Comparison of ENCODE assay signal across 24 cellular contexts in genomic region chr1:201261771-201262547, GRCh38. TPM values are rescaled to one million over a fixed set of nuclear protein-coding genes. Genes with fewer than 3 reads are reported as not detected.
DNase-seq lines count a peak whose midpoint lies in the region; ATAC-seq, FAIRE-seq and TF ChIP-seq lines count a peak whose summit lies in the region.
"Had no signal": no experiment of that assay in that cellular context is flagged by ENCODE, and none has a peak within 500 bp of the region (broad histone marks: within the 10 kb centered on the region; RNA-seq: fewer than 3 reads in every experiment).

No MANE protein-coding gene starts in this region.

- CTCF ChIA-PET in activated CD8-positive, alpha-beta memory T cell treated with anti-CD3 and anti-CD28 coated beads, Interleukin-2, amount 10 ng/mL, durations not matched to agents 7 days and 5 days (lab: Charles Lee): no interaction called here

- ATAC-seq in Right ventricle myocardium inferior (no peak), left lobe of liver (no peak), upper lobe of right lung (peak; percentile 8)
- no peak for ATAC-seq in activated CD8-positive, alpha-beta memory T cell treated with anti-CD3 and anti-CD28 coated beads, Interleukin-2, amount 10 ng/mL, durations not matched to agents 7 days and 5 days
- ATAC-seq: activated CD4-positive, alpha-beta T cell treated with anti-CD3 and anti-CD28 coated beads for 36 hours; stimulated activated naive B cell treated with anti-CD40 and anti-IgM and Interleukin-4, amounts not matched to agents 10 μg/mL and 1 μg/mL and 100 μg/mL, for 72 hours had no signal

- peak; percentile 43 for FAIRE-seq in bronchial epithelial cell (lab: Jason Lieb, UNC)

- H3K36me3 Mint-ChIP-seq in activated CD8-positive, alpha-beta memory T cell treated with anti-CD3 and anti-CD28 coated beads, Interleukin-2, amount 10 ng/mL, durations not matched to agents 7 days and 5 days: no peaks in the 10 kb centered on the region
- H3K36me3 Mint-ChIP-seq: stimulated activated naive B cell treated with anti-CD40 and anti-IgM and Interleukin-4, amounts not matched to agents 10 μg/mL and 1 μg/mL and 100 μg/mL, for 72 hours had no signal

- no peak for TF ChIP-seq CTCF in bronchial epithelial cell (IDR thresholded peaks at IDR 0.05; ENCODE audit: insufficient read depth, low read length, severe bottlenecking)
- no peak for TF ChIP-seq CTCF in upper lobe of right lung (IDR thresholded peaks at IDR 0.05)

- H3K4me1 Mint-ChIP-seq in activated CD8-positive, alpha-beta memory T cell treated with anti-CD3 and anti-CD28 coated beads, Interleukin-2, amount 10 ng/mL, durations not matched to agents 7 days and 5 days: peaks cover 2% of the 10 kb centered on the region
- H3K4me1 Mint-ChIP-seq: stimulated activated naive B cell treated with anti-CD40 and anti-IgM and Interleukin-4, amounts not matched to agents 10 μg/mL and 1 μg/mL and 100 μg/mL, for 72 hours had no signal

- no peaks in the 10 kb centered on the region for H3K9me3 ChIP-seq in upper lobe of right lung
- H3K9me3 ChIP-seq: breast epithelium had no signal

- DNase-seq in cardiac septum (ENCODE audit: low spot score) (peak; percentile 63), Right ventricle myocardium inferior (ENCODE audit: missing footprints) (no peak), bronchial epithelial cell (ENCODE audit: low read depth) (peak; percentile 79), left lobe of liver (ENCODE audit: low spot score) (peak; percentile 34), upper lobe of right lung (no peak), germinal center (ENCODE audit: low spot score) (no peak)
- no peak for DNase-seq in activated CD8-positive, alpha-beta memory T cell treated with anti-CD3 and anti-CD28 coated beads for 24 hours
- no peak for DNase-seq in activated CD8-positive, alpha-beta memory T cell treated with anti-CD3 and anti-CD28 coated beads, Interleukin-2, amount 10 ng/mL, durations not matched to agents 7 days and 5 days
- DNase-seq: activated CD4-positive, alpha-beta T cell treated with anti-CD3 and anti-CD28 coated beads for 36 hours; activated CD8-positive, alpha-beta memory T cell treated with anti-CD3 and anti-CD28 coated beads, Interleukin-2, amount 50 U/mL, for 48 hours; activated gamma-delta T cell; DMS 273 treated with DMSO at 0.1 percent for 48 hours; foreskin melanocyte; GDM1; hypothalamus; KBM-7; mesendoderm; NCI-H187 treated with DMSO at 0.1 percent for 48 hours; NCI-H345; stimulated activated CD4-positive, alpha-beta T cell treated with anti-CD3 and anti-CD28 coated beads, Interleukin-1b, Interleukin-23, amount 100 ng/mL, for 48 hours; stimulated activated naive B cell treated with anti-CD40 and anti-IgM and Interleukin-4, amounts not matched to agents 10 μg/mL and 1 μg/mL and 100 μg/mL, for 72 hours had no signal

- H3K27ac Mint-ChIP-seq in activated CD8-positive, alpha-beta memory T cell treated with anti-CD3 and anti-CD28 coated beads, Interleukin-2, amount 10 ng/mL, durations not matched to agents 7 days and 5 days: no peak overlapping the region
- H3K27ac Mint-ChIP-seq: activated CD4-positive, alpha-beta T cell treated with anti-CD3 and anti-CD28 coated beads for 36 hours; nephron; stimulated activated naive B cell treated with anti-CD40 and anti-IgM and Interleukin-4, amounts not matched to agents 10 μg/mL and 1 μg/mL and 100 μg/mL, for 72 hours had no signal

- H3K9me3 Mint-ChIP-seq in activated CD8-positive, alpha-beta memory T cell treated with anti-CD3 and anti-CD28 coated beads, Interleukin-2, amount 10 ng/mL, durations not matched to agents 7 days and 5 days (ENCODE audit: low read depth): no peaks in the 10 kb centered on the region
- H3K9me3 Mint-ChIP-seq: stimulated activated naive B cell treated with anti-CD40 and anti-IgM and Interleukin-4, amounts not matched to agents 10 μg/mL and 1 μg/mL and 100 μg/mL, for 72 hours had no signal

- H3K27me3 ChIP-seq in bronchial epithelial cell (ENCODE audit: control insufficient read depth, insufficient read depth, low read length): no peaks in the 10 kb centered on the region
- peaks cover 14% of the 10 kb centered on the region for H3K27me3 ChIP-seq in upper lobe of right lung
- H3K27me3 ChIP-seq: breast epithelium had no signal

- no peak overlapping the region for H3K4me3 Mint-ChIP-seq in activated CD8-positive, alpha-beta memory T cell treated with anti-CD3 and anti-CD28 coated beads, Interleukin-2, amount 10 ng/mL, durations not matched to agents 7 days and 5 days
- H3K4me3 Mint-ChIP-seq: activated CD4-positive, alpha-beta T cell treated with anti-CD3 and anti-CD28 coated beads for 36 hours; nephron; stimulated activated naive B cell treated with anti-CD40 and anti-IgM and Interleukin-4, amounts not matched to agents 10 μg/mL and 1 μg/mL and 100 μg/mL, for 72 hours had no signal

- intact Hi-C loops in cardiac septum (cut with DNase I) (no loop called here), Right ventricle myocardium inferior (cut with DNase I) (loop anchor here (2.0 kb wide), 1 partner anchor 47 kb away; no protein-coding TSS in a partner anchor), upper lobe of right lung (cut with DNase I) (no loop called here)

- peaks cover 7% of the 10 kb centered on the region for H3K4me1 ChIP-seq in upper lobe of right lung
- H3K4me1 ChIP-seq: parathyroid adenoma had no signal

- H3K4me3 ChIP-seq in bronchial epithelial cell (ENCODE audit: low read depth, low read length) (no peak overlapping the region), upper lobe of right lung (no peak overlapping the region)
- H3K4me3 ChIP-seq: breast epithelium had no signal

- H3K27ac ChIP-seq in upper lobe of right lung: no peak overlapping the region
- H3K27ac ChIP-seq: breast epithelium, parathyroid adenoma had no signal

- H3K27me3 Mint-ChIP-seq in activated CD8-positive, alpha-beta memory T cell treated with anti-CD3 and anti-CD28 coated beads, Interleukin-2, amount 10 ng/mL, durations not matched to agents 7 days and 5 days: peaks cover 29% of the 10 kb centered on the region

- H3K36me3 ChIP-seq in bronchial epithelial cell (ENCODE audit: control insufficient read depth, insufficient read depth, low read length): no peaks in the 10 kb centered on the region
- H3K36me3 ChIP-seq in upper lobe of right lung: no peaks in the 10 kb centered on the region
- H3K36me3 ChIP-seq: breast epithelium had no signal

RNA-seq across cellular contexts. Expression of gene PKP1, which starts 21.3 kb away (rescaled TPM):
- 0.16 TPM for total RNA-seq in cardiac septum
- 0.16 TPM for total RNA-seq in Right ventricle myocardium inferior
- 117 and 337 TPM in 2 replicates for total RNA-seq in bronchial epithelial cell
- total RNA-seq in left lobe of liver: 0.03 TPM
- 0.69 TPM for total RNA-seq in upper lobe of right lung
- total RNA-seq in activated CD8-positive, alpha-beta memory T cell treated with anti-CD3 and anti-CD28 coated beads, Interleukin-2, amount 10 ng/mL, durations not matched to agents 7 days and 5 days: not detected
- total RNA-seq: activated CD4-positive, alpha-beta T cell treated with anti-CD3 and anti-CD28 coated beads for 36 hours had no signal

Comparison
In these comparisons a context has a peak if more than half of its experiments do, and no peak if none do; other contexts are left out.
1. DNase-seq: peak in cardiac septum (single experiment), bronchial epithelial cell (single experiment) and left lobe of liver (single experiment); none in Right ventricle myocardium inferior (single experiment), upper lobe of right lung (single experiment), activated CD8-positive, alpha-beta memory T cell treated with anti-CD3 and anti-CD28 coated beads for 24 hours (single experiment), germinal center (single experiment) and activated CD8-positive, alpha-beta memory T cell treated with anti-CD3 and anti-CD28 coated beads, Interleukin-2, amount 10 ng/mL, durations not matched to agents 7 days and 5 days (single experiment).
2. RNA of gene PKP1, which starts 21.3 kb away (total RNA-seq): 117 to 337 TPM in bronchial epithelial cell; 0.69 TPM in upper lobe of right lung (single experiment), 0.16 TPM in Right ventricle myocardium inferior (single experiment), 0.16 TPM in cardiac septum (single experiment), 0.03 TPM in left lobe of liver (single experiment) and not detected in activated CD8-positive, alpha-beta memory T cell treated with anti-CD3 and anti-CD28 coated beads, Interleukin-2, amount 10 ng/mL, durations not matched to agents 7 days and 5 days; every median in the first group is over 10 times any median in the second.